In the genomic region with DNA sequence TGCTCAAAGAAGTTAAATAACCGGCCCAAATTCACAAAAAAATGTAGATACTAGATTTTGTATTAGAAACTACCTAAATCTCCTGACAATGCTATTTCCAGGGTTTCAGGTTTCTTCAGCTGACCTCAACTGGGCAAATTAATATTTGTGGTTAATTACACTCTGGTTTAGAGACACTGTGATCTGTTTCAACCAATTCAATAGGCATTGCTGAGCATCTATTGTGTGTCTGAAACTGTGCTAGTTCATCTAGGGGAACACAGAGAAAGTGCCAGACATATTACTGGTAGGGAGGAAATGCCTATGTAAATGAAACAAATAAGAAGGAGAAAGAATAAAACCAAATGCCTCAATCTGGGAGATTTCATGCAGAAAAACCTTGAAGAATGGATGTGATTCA, we compare ENCODE assay signal across 27 cellular contexts.
"Had no signal": no experiment of that assay in that cellular context is flagged by ENCODE, and none has a peak within 500 bp of the region (broad histone marks: within the 10 kb centered on the region; RNA-seq: fewer than 3 reads in every experiment).

No MANE protein-coding gene starts in this region.

- ATAC-seq: activated CD4-positive, CD25-positive, alpha-beta regulatory T cell treated with anti-CD3 and anti-CD28 coated beads, Interleukin-2, amount 50 U/mL, for 24 hours; activated naive CD4-positive, alpha-beta T cell treated with anti-CD3 and anti-CD28 coated beads, Interleukin-2, amount 50 U/mL, for 72 hours; body of pancreas; effector memory CD8-positive, alpha-beta T cell; esophagus mucosa; foreskin keratinocyte; heart left ventricle; right cardiac atrium; stimulated activated naive B cell treated with anti-CD40 and anti-IgM and Interleukin-4, amounts not matched to agents 10 μg/mL and 1 μg/mL and 100 μg/mL, for 72 hours had no signal

- H3K36me3 ChIP-seq: heart left ventricle, stomach, thyroid gland, WERI-Rb-1 had no signal

- H3K27ac Mint-ChIP-seq: activated CD4-positive, alpha-beta memory T cell treated with anti-CD3 and anti-CD28 coated beads, Interleukin-2, amount 10 ng/mL, durations not matched to agents 7 days and 5 days; activated CD4-positive, alpha-beta T cell treated with anti-CD3 and anti-CD28 coated beads, Interleukin-2, amount 10 ng/mL, durations not matched to agents 7 days and 5 days; activated naive CD4-positive, alpha-beta T cell treated with anti-CD3 and anti-CD28 coated beads, Interleukin-2, amount 50 U/mL, for 72 hours; effector memory CD8-positive, alpha-beta T cell; immature natural killer cell; mesothelial cell of epicardium; stimulated activated naive B cell treated with anti-CD40 and anti-IgM and Interleukin-4, amounts not matched to agents 10 μg/mL and 1 μg/mL and 100 μg/mL, for 72 hours; T-helper 1 cell treated with Interleukin-12 subunit alpha and Interleukin-12 subunit beta and Interleukin-4 antibody, amounts not matched to agents 30 μg/mL and 1 μg/mL, for 36 hours had no signal

- H3K27ac ChIP-seq: body of pancreas, coronary artery, foreskin keratinocyte, heart left ventricle, stomach, thyroid gland, WERI-Rb-1 had no signal

- H3K36me3 Mint-ChIP-seq: activated naive CD4-positive, alpha-beta T cell treated with anti-CD3 and anti-CD28 coated beads, Interleukin-2, amount 50 U/mL, for 72 hours; mesothelial cell of epicardium; naive B cell; stimulated activated naive B cell treated with anti-CD40 and anti-IgM and Interleukin-4, amounts not matched to agents 10 μg/mL and 1 μg/mL and 100 μg/mL, for 72 hours had no signal

- H3K9me3 Mint-ChIP-seq: effector memory CD8-positive, alpha-beta T cell; immature natural killer cell; stimulated activated naive B cell treated with anti-CD40 and anti-IgM and Interleukin-4, amounts not matched to agents 10 μg/mL and 1 μg/mL and 100 μg/mL, for 72 hours had no signal

- H3K9me3 ChIP-seq: body of pancreas, stomach, thyroid gland had no signal

- DNase-seq: activated CD4-positive, alpha-beta memory T cell treated with anti-CD3 and anti-CD28 coated beads, Interleukin-2, amount 10 ng/mL, durations not matched to agents 7 days and 5 days; activated CD4-positive, alpha-beta T cell treated with anti-CD3 and anti-CD28 coated beads, Interleukin-2, amount 10 ng/mL, durations not matched to agents 7 days and 5 days; activated naive CD4-positive, alpha-beta T cell; activated T-cell treated with anti-CD3 and anti-CD28 coated beads, Interleukin-2, amount 50 U/mL, for 48 hours; anterior cingulate cortex; body of pancreas; effector memory CD8-positive, alpha-beta T cell; foreskin keratinocyte; heart left ventricle; hypothalamus; immature natural killer cell; naive B cell; posterior cingulate gyrus; right cardiac atrium; stimulated activated CD4-positive, alpha-beta T cell treated with anti-CD3 and anti-CD28 coated beads, Interleukin-15, amount 100 ng/mL, for 24 hours; stimulated activated CD4-positive, alpha-beta T cell treated with anti-CD3 and anti-CD28 coated beads, Interleukin-2, amount 100 ng/mL, for 24 hours; stimulated activated naive B cell treated with anti-CD40 and anti-IgM and Interleukin-4, amounts not matched to agents 10 μg/mL and 1 μg/mL and 100 μg/mL, for 72 hours; stomach; T1000; thyroid gland; WERI-Rb-1 had no signal

- H3K27me3 ChIP-seq: body of pancreas, foreskin keratinocyte, heart left ventricle, stomach, thyroid gland had no signal

- H3K27me3 Mint-ChIP-seq: activated CD4-positive, alpha-beta memory T cell treated with anti-CD3 and anti-CD28 coated beads, Interleukin-2, amount 10 ng/mL, durations not matched to agents 7 days and 5 days; naive B cell; stimulated activated naive B cell treated with anti-CD40 and anti-IgM and Interleukin-4, amounts not matched to agents 10 μg/mL and 1 μg/mL and 100 μg/mL, for 72 hours had no signal

- H3K4me1 ChIP-seq: body of pancreas, thyroid gland had no signal

- H3K4me3 ChIP-seq: body of pancreas, coronary artery, heart left ventricle, stomach, thyroid gland had no signal

- H3K4me3 Mint-ChIP-seq: activated CD4-positive, alpha-beta memory T cell treated with anti-CD3 and anti-CD28 coated beads, Interleukin-2, amount 10 ng/mL, durations not matched to agents 7 days and 5 days; activated CD4-positive, alpha-beta T cell treated with anti-CD3 and anti-CD28 coated beads, Interleukin-2, amount 10 ng/mL, durations not matched to agents 7 days and 5 days; effector memory CD8-positive, alpha-beta T cell; immature natural killer cell; mesothelial cell of epicardium; naive B cell; stimulated activated naive B cell treated with anti-CD40 and anti-IgM and Interleukin-4, amounts not matched to agents 10 μg/mL and 1 μg/mL and 100 μg/mL, for 72 hours; T-helper 1 cell treated with Interleukin-12 subunit alpha and Interleukin-12 subunit beta and Interleukin-4 antibody, amounts not matched to agents 30 μg/mL and 1 μg/mL, for 36 hours had no signal
